In genomic region chr11:67238894-67239794, GRCh38 we compare ENCODE assay signal across 8 cellular contexts. TPM values are rescaled to one million over a fixed set of nuclear protein-coding genes. Genes with fewer than 3 reads are reported as not detected.
DNase-seq lines count a peak whose midpoint lies in the region; ATAC-seq lines count a peak whose summit lies in the region.

No MANE protein-coding gene starts in this region.

- H3K9ac ChIP-seq in iPS-15b (ENCODE audit: low read depth, low read length), result no peak overlapping the region

- peaks cover 47% of the 10 kb centered on the region for H3K4me1 Mint-ChIP-seq in activated naive CD4-positive, alpha-beta T cell treated with anti-CD3 and anti-CD28 coated beads for 36 hours (ENCODE audit: low read depth)
- H3K4me1 Mint-ChIP-seq in activated CD8-positive, alpha-beta T cell treated with anti-CD3 and anti-CD28 coated beads, Interleukin-2, amount 10 ng/mL, durations not matched to agents 7 days and 5 days (ENCODE audit: low read depth), result peaks cover 45% of the 10 kb centered on the region
- H3K4me1 Mint-ChIP-seq in stimulated activated memory B cell treated with anti-CD40 and anti-IgM and Interleukin-4, amounts not matched to agents 10 μg/mL and 1 μg/mL and 100 μg/mL, for 72 hours, result peaks cover 59% of the 10 kb centered on the region

- H3K4me3 ChIP-seq in iPS-15b (ENCODE audit: low read depth, low read length), result peak overlapping the region; percentile 33

- no peak for DNase-seq in activated naive CD4-positive, alpha-beta T cell treated with anti-CD3 and anti-CD28 coated beads for 36 hours
- no peak for DNase-seq in activated naive CD4-positive, alpha-beta T cell (lab: John Stamatoyannopoulos, UW)
- no peak for DNase-seq in activated CD8-positive, alpha-beta T cell treated with anti-CD3 and anti-CD28 coated beads, Interleukin-2, amount 10 ng/mL, durations not matched to agents 7 days and 5 days
- DNase-seq in cerebellum (ENCODE audit: low spot score), result no peak
- no peak for DNase-seq in hepatic stellate cell (ENCODE audit: low spot score)

- intact Hi-C loops in activated naive CD4-positive, alpha-beta T cell treated with anti-CD3 and anti-CD28 coated beads for 36 hours (cut with micrococcal nuclease), result loop anchor here (1.0 to 5.0 kb wide), 2 partner anchors 42 to 120 kb away; partner anchors contain the start of gene KDM2A

- CTCF ChIA-PET in activated naive CD4-positive, alpha-beta T cell treated with anti-CD3 and anti-CD28 coated beads for 36 hours (lab: Charles Lee), result interaction anchor here (0.5 to 2.8 kb wide), 7 partner anchors 14 to 162 kb away, joined by 3 to 16 read pairs (median 3); no protein-coding TSS in a partner anchor
- CTCF ChIA-PET in activated CD8-positive, alpha-beta T cell treated with anti-CD3 and anti-CD28 coated beads, Interleukin-2, amount 10 ng/mL, durations not matched to agents 7 days and 5 days (lab: Charles Lee), result interaction anchor here (0.7 to 3.0 kb wide), 17 partner anchors 13 to 158 kb away, joined by 3 to 28 read pairs (median 5); partner anchors contain the start of gene KDM2A

- POLR2A ChIA-PET in activated CD8-positive, alpha-beta T cell treated with anti-CD3 and anti-CD28 coated beads, Interleukin-2, amount 10 ng/mL, durations not matched to agents 7 days and 5 days (lab: Charles Lee), result interaction anchor here (0.7 to 3.1 kb wide), 31 partner anchors 10 to 397 kb away, joined by 3 to 39 read pairs (median 4); partner anchors contain the start of genes AIP, ANKRD13D, KDM2A and NUDT8

- H3K27ac Mint-ChIP-seq in activated naive CD4-positive, alpha-beta T cell treated with anti-CD3 and anti-CD28 coated beads for 36 hours, result peak overlapping the region; percentile 99
- H3K27ac Mint-ChIP-seq in activated CD8-positive, alpha-beta T cell treated with anti-CD3 and anti-CD28 coated beads, Interleukin-2, amount 10 ng/mL, durations not matched to agents 7 days and 5 days, result peak overlapping the region; percentile 98
- peak overlapping the region; percentile 99 for H3K27ac Mint-ChIP-seq in stimulated activated memory B cell treated with anti-CD40 and anti-IgM and Interleukin-4, amounts not matched to agents 10 μg/mL and 1 μg/mL and 100 μg/mL, for 72 hours

- no peaks in the 10 kb centered on the region for H3K27me3 Mint-ChIP-seq in activated naive CD4-positive, alpha-beta T cell treated with anti-CD3 and anti-CD28 coated beads for 36 hours (ENCODE audit: low read depth)
- H3K27me3 Mint-ChIP-seq in activated CD8-positive, alpha-beta T cell treated with anti-CD3 and anti-CD28 coated beads, Interleukin-2, amount 10 ng/mL, durations not matched to agents 7 days and 5 days (ENCODE audit: low read depth), result no peaks in the 10 kb centered on the region
- H3K27me3 Mint-ChIP-seq in stimulated activated memory B cell treated with anti-CD40 and anti-IgM and Interleukin-4, amounts not matched to agents 10 μg/mL and 1 μg/mL and 100 μg/mL, for 72 hours, result no peaks in the 10 kb centered on the region

- H3K27me3 ChIP-seq in iPS-15b (ENCODE audit: control insufficient read depth, insufficient read depth, low read length), result no peaks in the 10 kb centered on the region

- no peaks in the 10 kb centered on the region for H3K9me3 ChIP-seq in iPS-15b (ENCODE audit: control insufficient read depth, insufficient read depth, low read length)

- peaks cover 40% of the 10 kb centered on the region for H3K36me3 Mint-ChIP-seq in activated naive CD4-positive, alpha-beta T cell treated with anti-CD3 and anti-CD28 coated beads for 36 hours (ENCODE audit: low read depth)
- H3K36me3 Mint-ChIP-seq in activated CD8-positive, alpha-beta T cell treated with anti-CD3 and anti-CD28 coated beads, Interleukin-2, amount 10 ng/mL, durations not matched to agents 7 days and 5 days (ENCODE audit: low read depth), result peaks cover 41% of the 10 kb centered on the region
- peaks cover 45% of the 10 kb centered on the region for H3K36me3 Mint-ChIP-seq in stimulated activated memory B cell treated with anti-CD40 and anti-IgM and Interleukin-4, amounts not matched to agents 10 μg/mL and 1 μg/mL and 100 μg/mL, for 72 hours

- H3K4me3 Mint-ChIP-seq in activated naive CD4-positive, alpha-beta T cell treated with anti-CD3 and anti-CD28 coated beads for 36 hours, result peak overlapping the region; percentile 86
- peak overlapping the region; percentile 100 for H3K4me3 Mint-ChIP-seq in activated CD8-positive, alpha-beta T cell treated with anti-CD3 and anti-CD28 coated beads, Interleukin-2, amount 10 ng/mL, durations not matched to agents 7 days and 5 days
- peak overlapping the region; percentile 100 for H3K4me3 Mint-ChIP-seq in stimulated activated memory B cell treated with anti-CD40 and anti-IgM and Interleukin-4, amounts not matched to agents 10 μg/mL and 1 μg/mL and 100 μg/mL, for 72 hours

- no peak for ATAC-seq in activated CD8-positive, alpha-beta T cell treated with anti-CD3 and anti-CD28 coated beads, Interleukin-2, amount 10 ng/mL, durations not matched to agents 7 days and 5 days
- no peak for ATAC-seq in stimulated activated memory B cell treated with anti-CD40 and anti-IgM and Interleukin-4, amounts not matched to agents 10 μg/mL and 1 μg/mL and 100 μg/mL, for 72 hours
- no peak for ATAC-seq in HG02610 (IDR thresholded peaks at IDR 0.05; ENCODE audit: unreplicated experiment)

- no peaks in the 10 kb centered on the region for H3K9me3 Mint-ChIP-seq in activated naive CD4-positive, alpha-beta T cell treated with anti-CD3 and anti-CD28 coated beads for 36 hours
- no peaks in the 10 kb centered on the region for H3K9me3 Mint-ChIP-seq in activated CD8-positive, alpha-beta T cell treated with anti-CD3 and anti-CD28 coated beads, Interleukin-2, amount 10 ng/mL, durations not matched to agents 7 days and 5 days (ENCODE audit: insufficient read depth)
- no peaks in the 10 kb centered on the region for H3K9me3 Mint-ChIP-seq in stimulated activated memory B cell treated with anti-CD40 and anti-IgM and Interleukin-4, amounts not matched to agents 10 μg/mL and 1 μg/mL and 100 μg/mL, for 72 hours

- H3K36me3 ChIP-seq in iPS-15b (ENCODE audit: control insufficient read depth, insufficient read depth, low read length), result peaks cover 12% of the 10 kb centered on the region

- peaks cover 19% of the 10 kb centered on the region for H3K4me1 ChIP-seq in iPS-15b (ENCODE audit: control insufficient read depth, insufficient read depth, low read length)

RNA-seq across cellular contexts. Expression of gene GRK2, which starts 27.1 kb away (rescaled TPM):
- total RNA-seq in activated naive CD4-positive, alpha-beta T cell treated with anti-CD3 and anti-CD28 coated beads for 36 hours, result 100 to 1,000 TPM; 293 to 295 TPM
- total RNA-seq in activated CD8-positive, alpha-beta T cell treated with anti-CD3 and anti-CD28 coated beads, Interleukin-2, amount 10 ng/mL, durations not matched to agents 7 days and 5 days, result 100 to 1,000 TPM; 338 to 348 TPM
- total RNA-seq in cerebellum, result 32.6 TPM

RNA-seq across cellular contexts. Expression of gene ANKRD13D, which starts 50.0 kb away (rescaled TPM):
- 10 to 100 TPM; 56.2 to 61.9 TPM for total RNA-seq in activated naive CD4-positive, alpha-beta T cell treated with anti-CD3 and anti-CD28 coated beads for 36 hours
- 100 to 1,000 TPM; 179 to 189 TPM for total RNA-seq in activated CD8-positive, alpha-beta T cell treated with anti-CD3 and anti-CD28 coated beads, Interleukin-2, amount 10 ng/mL, durations not matched to agents 7 days and 5 days
- total RNA-seq in cerebellum, result 31.1 TPM
